ENCODE assay signal across 12 cellular contexts in genomic region chr3:30248423-30248822, GRCh38.
A peak's percentile ranks its signal among the peaks of the same experiment; 100 is the strongest.
DNase-seq lines count a peak whose midpoint lies in the region; ATAC-seq, FAIRE-seq and TF ChIP-seq lines count a peak whose summit lies in the region.
"Had no signal": no experiment of that assay in that cellular context is flagged by ENCODE, and none has a peak within 500 bp of the region (broad histone marks: within the 10 kb centered on the region; RNA-seq: fewer than 3 reads in every experiment).

No MANE protein-coding gene starts in this region.

- no peak for TF ChIP-seq POLR2A in GM12892 (IDR thresholded peaks at IDR 0.05; ENCODE audit: low read depth, low read length)

- H3K9me3 ChIP-seq in mucosa of descending colon, result no peaks in the 10 kb centered on the region

- H3K36me3 ChIP-seq in mucosa of descending colon (ENCODE audit: low read depth), result no peaks in the 10 kb centered on the region

- H3K4me1 ChIP-seq in mucosa of descending colon (ENCODE audit: low read depth), result no peaks in the 10 kb centered on the region

- intact Hi-C loops in mucosa of descending colon (cut with DNase I, micrococcal nuclease), result no loop called here

- ATAC-seq in GM19395 (IDR thresholded peaks at IDR 0.05; ENCODE audit: unreplicated experiment) (peak; percentile 97), HG02852 (IDR thresholded peaks at IDR 0.05; ENCODE audit: unreplicated experiment) (peak; percentile 87), HG03575 (IDR thresholded peaks at IDR 0.05; ENCODE audit: extremely low read depth, insufficient number of reproducible peaks, low FRiP score, unreplicated experiment) (peak; percentile 98), mucosa of descending colon (no peak)

- DNase-seq in GM12892 (ENCODE audit: insufficient read length), result no peak
- DNase-seq in substantia nigra (lab: John Stamatoyannopoulos, UW), result no peak
- DNase-seq in mucosa of descending colon, result no peak
- no peak for DNase-seq in 8988T
- no peak for DNase-seq in DMS53 treated with DMSO at 0.1 percent for 48 hours (lab: John Stamatoyannopoulos, UW; ENCODE audit: unreplicated experiment)
- DNase-seq: Right ventricle myocardium superior; stimulated activated CD8-positive, alpha-beta memory T cell treated with anti-CD3 and anti-CD28 coated beads, Interleukin-4, amount 100 ng/mL, for 48 hours had no signal

- H3K4me3 ChIP-seq in mucosa of descending colon, result no peak overlapping the region

- no peak overlapping the region for H3K27ac ChIP-seq in substantia nigra (ENCODE audit: low read depth, low read length, poor library complexity, severe bottlenecking)
- H3K27ac ChIP-seq: C4-2B had no signal

- TF ChIP-seq CTCF in mucosa of descending colon (IDR thresholded peaks at IDR 0.05), result no peak

- peak; percentile 63 for FAIRE-seq in GM12892 (lab: Jason Lieb, UNC)
- FAIRE-seq: endothelial cell of umbilical vein had no signal
